In the genomic region with DNA sequence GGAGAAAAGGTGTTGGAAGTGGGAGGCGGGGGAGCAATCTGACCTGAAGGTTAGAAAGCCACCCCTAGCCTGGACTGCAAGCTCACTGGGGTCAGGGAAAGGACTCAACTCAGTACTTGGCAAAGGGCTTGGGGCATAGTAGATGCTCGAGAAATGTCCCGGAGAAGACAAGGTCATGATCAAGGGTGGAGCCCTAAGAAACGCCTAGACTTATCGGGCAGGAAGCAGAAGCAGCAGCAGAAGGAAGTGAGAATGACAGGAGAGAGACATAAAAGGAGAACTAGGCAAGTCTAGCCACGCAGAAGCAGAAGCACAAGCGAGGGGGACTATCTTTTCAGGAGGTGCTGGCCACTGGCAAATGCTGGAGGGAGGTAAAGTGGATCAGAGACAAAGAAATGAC, we compare ENCODE assay signal across 8 cellular contexts. TPM values are rescaled to one million over a fixed set of nuclear protein-coding genes. Genes with fewer than 3 reads are reported as not detected.
DNase-seq lines count a peak whose midpoint lies in the region; ATAC-seq and TF ChIP-seq lines count a peak whose summit lies in the region.

No MANE protein-coding gene starts in this region.

- H3K4me3 ChIP-seq in GM12865 (ENCODE audit: low read depth, low read length), result no peak overlapping the region

- no peak for TF ChIP-seq CTCF in GM12865 (IDR thresholded peaks at IDR 0.05; ENCODE audit: insufficient read depth, low read depth, low read length, missing control alignments)

- intact Hi-C loops in left colon (cut with DNase I, micrococcal nuclease), result no loop called here

- DNase-seq in GM12865 (ENCODE audit: low read depth) (peak; percentile 84), OCI-M1 (lab: John Stamatoyannopoulos, UW) (peak; percentile 87), left colon (no peak), DMS 273 treated with DMSO at 0.1 percent for 48 hours (lab: John Stamatoyannopoulos, UW) (no peak), NCI-H2107 treated with DMSO at 0.1 percent for 48 hours (lab: John Stamatoyannopoulos, UW; ENCODE audit: unreplicated experiment) (no peak), DMS79 (lab: John Stamatoyannopoulos, UW) (no peak), NCI-H1930 (lab: John Stamatoyannopoulos, UW) (no peak)

- peak; percentile 43 for ATAC-seq in GM21576 (IDR thresholded peaks at IDR 0.05; ENCODE audit: unreplicated experiment)
- peak; percentile 35 for ATAC-seq in left colon

RNA-seq across cellular contexts. Expression of a gene that starts 10.2 kb away (rescaled TPM):
- 10 to 100 TPM; 51.8 to 71.0 TPM for total RNA-seq in left colon

RNA-seq across cellular contexts. Expression of a gene that starts 40.6 kb away (rescaled TPM):
- 10 to 100 TPM; 45.1 to 61.8 TPM for total RNA-seq in left colon

Comparison
In these comparisons a context has a peak if more than half of its experiments do, and no peak if none do; other contexts are left out.
1. DNase-seq: peak in GM12865 (single experiment) and OCI-M1 (single experiment); none in left colon (0 of 2), DMS 273 treated with DMSO at 0.1 percent for 48 hours (single experiment), NCI-H2107 treated with DMSO at 0.1 percent for 48 hours (single experiment), DMS79 (single experiment) and NCI-H1930 (0 of 2).